8 cellular contexts compared by ENCODE assay signal in genomic region chrX:21993265-21993664, GRCh38. TPM values are rescaled to one million over a fixed set of nuclear protein-coding genes. Genes with fewer than 3 reads are reported as not detected.
DNase-seq lines count a peak whose midpoint lies in the region; ATAC-seq and TF ChIP-seq lines count a peak whose summit lies in the region.

No MANE protein-coding gene starts in this region.

- no peak overlapping the region for H3K27ac Mint-ChIP-seq in Calu3 (ENCODE audit: unreplicated experiment)

- intact Hi-C loops in Calu3 (cut with micrococcal nuclease; ENCODE audit: unreplicated experiment) = no loop called here

- H3K9me3 ChIP-seq in HAP-1 = no peaks in the 10 kb centered on the region

- peak; percentile 19 for TF ChIP-seq POLR2A in GM19099 (IDR thresholded peaks at IDR 0.05; ENCODE audit: extremely low read depth, insufficient read length, low read depth)

- H3K36me3 Mint-ChIP-seq in Calu3 (ENCODE audit: insufficient read depth, unreplicated experiment) = peaks cover 43% of the 10 kb centered on the region

- TF ChIP-seq CTCF in Calu3 (IDR thresholded peaks at IDR 0.05; ENCODE audit: unreplicated experiment) = no peak

- BruUV-seq in Calu3 (replicated peaks; lab: Mats Ljungman, UMichigan) = no TSS peak

- H3K4me1 Mint-ChIP-seq in Calu3 (ENCODE audit: low read depth, unreplicated experiment) = no peaks in the 10 kb centered on the region

- H3K4me3 Mint-ChIP-seq in Calu3 (ENCODE audit: low read depth, unreplicated experiment) = no peak overlapping the region

- DNase-seq in OCI-M2 (lab: John Stamatoyannopoulos, UW; ENCODE audit: unreplicated experiment) (peak; percentile 26), pons (ENCODE audit: low spot score) (peak; percentile 39), NCI-H2227 treated with DMSO at 0.1 percent for 48 hours (lab: John Stamatoyannopoulos, UW) (no peak), HAP-1 (ENCODE audit: low spot score in 2 of 2) (no peak), Calu3 (no peak)
- no peak for DNase-seq in activated CD4-positive, alpha-beta T cell treated with anti-CD3 and anti-CD28 coated beads for 48 hours

- in situ Hi-C loops in HAP-1 (cut with MboI; ENCODE audit: low sequenced_read_pairs) = no loop called here

- no peaks in the 10 kb centered on the region for H3K27me3 Mint-ChIP-seq in Calu3 (ENCODE audit: unreplicated experiment)

- H3K27me3 ChIP-seq in HAP-1 (ENCODE audit: low read depth) = no peaks in the 10 kb centered on the region

- H3K9me3 Mint-ChIP-seq in Calu3 (ENCODE audit: low read depth, unreplicated experiment) = no peaks in the 10 kb centered on the region

- peak; percentile 80 for ATAC-seq in HG02870 (IDR thresholded peaks at IDR 0.05; ENCODE audit: unreplicated experiment)

- H3K36me3 ChIP-seq in HAP-1 (replicated peaks) = peaks cover 53% of the 10 kb centered on the region

- no peak overlapping the region for H3K4me3 ChIP-seq in HAP-1

- CTCF ChIA-PET in Calu3 (lab: Charles Lee) = no interaction called here

- peaks cover 10% of the 10 kb centered on the region for H3K4me1 ChIP-seq in HAP-1

RNA-seq across cellular contexts. Expression of gene PHEX, which starts 38.9 kb away (rescaled TPM):
- total RNA-seq in Calu3 (2022) = 0.57 and 0.66 TPM in 2 replicates

RNA-seq across cellular contexts. Expression of gene SMS, which starts 52.8 kb away (rescaled TPM):
- 215 and 225 TPM in 2 replicates for total RNA-seq in Calu3 (2022)

Comparison
In these comparisons a context has a peak if more than half of its experiments do, and no peak if none do; other contexts are left out.
1. DNase-seq: peak in OCI-M2 (single experiment) and pons (single experiment); none in activated CD4-positive, alpha-beta T cell treated with anti-CD3 and anti-CD28 coated beads for 48 hours (single experiment), NCI-H2227 treated with DMSO at 0.1 percent for 48 hours (single experiment), HAP-1 (0 of 2) and Calu3 (single experiment).